1 cellular context compared by ENCODE assay signal in genomic region chr11:765025-765801, GRCh38.
TF ChIP-seq lines count a peak whose summit lies in the region.

No MANE protein-coding gene starts in this region.

TF ChIP-seq in K562, 482 proteins besides CTCF, POLR2A, EP300 and RAD21 (continued from another document and continues in another):
- TF ChIP-seq SAFB (IDR thresholded peaks at IDR 0.05; ENCODE audit: borderline replicate concordance, low read depth, low read length) (no peak), IRF2 (CRISPR knock-in tag; IDR thresholded peaks at IDR 0.05) (no peak), RBBP5 (IDR thresholded peaks at IDR 0.05; ENCODE audit: borderline replicate concordance, insufficient read depth, low read length, poor library complexity, severe bottlenecking) (no peak), SLC30A9 (CRISPR knock-in tag; IDR thresholded peaks at IDR 0.05) (no peak), FOXK1 (CRISPR knock-in tag; IDR thresholded peaks at IDR 0.05; ENCODE audit: borderline replicate concordance) (no peak), NBN (IDR thresholded peaks at IDR 0.05; ENCODE audit: low read depth) (no peak), ZNF589 (CRISPR knock-in tag; IDR thresholded peaks at IDR 0.05; ENCODE audit: low read depth) (no peak), HDAC2 (IDR thresholded peaks at IDR 0.05) (no peak), ZFX (CRISPR knock-in tag; IDR thresholded peaks at IDR 0.05) (no peak), ARHGAP35 (IDR thresholded peaks at IDR 0.05; ENCODE audit: partially characterized antibody) (no peak), ZHX1 (conservative IDR thresholded peaks at IDR 0.05; ENCODE audit: low read length) (no peak), FOSL1 (tag; conservative IDR thresholded peaks at IDR 0.05) (no peak), ZNF445 (CRISPR knock-in tag; IDR thresholded peaks at IDR 0.05; ENCODE audit: low read depth) (0 out of 2 replicates have a peak, but pooled peaks have one; percentile 16), CBFA2T2 (conservative IDR thresholded peaks at IDR 0.05) (no peak), ZNF695 (CRISPR knock-in tag; IDR thresholded peaks at IDR 0.05) (no peak), CAMTA2 (CRISPR knock-in tag; conservative IDR thresholded peaks at IDR 0.05) (peak; percentile 86; the same call in 1 of the 2 replicates), FOXJ3 (CRISPR knock-in tag; IDR thresholded peaks at IDR 0.05) (no peak), MAFG (tag; conservative IDR thresholded peaks at IDR 0.05) (no peak), CHCHD3 (CRISPR knock-in tag; IDR thresholded peaks at IDR 0.05) (no peak), MIER1 (IDR thresholded peaks at IDR 0.05; ENCODE audit: low read depth) (no peak), EGR1 (conservative IDR thresholded peaks at IDR 0.05) (no peak), BCL6 (CRISPR knock-in tag; IDR thresholded peaks at IDR 0.05) (no peak), POLR2B (IDR thresholded peaks at IDR 0.05; ENCODE audit: low read depth, partially characterized antibody) (peak; percentile 81), POLR2AphosphoS5 (IDR thresholded peaks at IDR 0.05; ENCODE audit: control insufficient read depth, insufficient read depth, low read depth, low read length) (peak; percentile 81; the same call in 1 of the 2 replicates), HCFC1 (IDR thresholded peaks at IDR 0.05; ENCODE audit: low read depth, low read length) (no peak), GABPB1 (CRISPR knock-in tag; IDR thresholded peaks at IDR 0.05) (no peak; the same call in 1 of the 2 replicates), NFXL1 (CRISPR knock-in tag; IDR thresholded peaks at IDR 0.05) (0 out of 2 replicates have a peak, but pooled peaks have one; percentile 24), ZNF184 (CRISPR knock-in tag; IDR thresholded peaks at IDR 0.05) (no peak), POLR2G (IDR thresholded peaks at IDR 0.05; ENCODE audit: low read depth, low read length) (peak; percentile 81), ETV1 (tag; conservative IDR thresholded peaks at IDR 0.05; ENCODE audit: low read depth) (no peak), PBX2 (CRISPR knock-in tag; IDR thresholded peaks at IDR 0.05; ENCODE audit: low read depth) (no peak), PBX2 (tag; conservative IDR thresholded peaks at IDR 0.05; ENCODE audit: low read depth) (no peak), MTA2 (IDR thresholded peaks at IDR 0.05; ENCODE audit: low read depth) (no peak), PTTG1 (tag; IDR thresholded peaks at IDR 0.05; ENCODE audit: low read depth) (no peak), TBP (optimal IDR thresholded peaks at IDR 0.05; ENCODE audit: low read depth, low read length) (no peak), GABPA (tag; conservative IDR thresholded peaks at IDR 0.05; ENCODE audit: low read depth) (no peak), KDM2B (CRISPR knock-in tag; IDR thresholded peaks at IDR 0.05) (no peak), CCNT2 (IDR thresholded peaks at IDR 0.05; ENCODE audit: borderline replicate concordance, extremely low read depth, insufficient read length, low read depth, low read length) (no peak), ZMIZ1 (IDR thresholded peaks at IDR 0.05; ENCODE audit: low read depth in 2 of 2, low read length in 2 of 2) (peak in 1 of 2 experiments; percentile 37; a peak in 2 of 4 replicates), ZBTB12 (CRISPR knock-in tag; IDR thresholded peaks at IDR 0.05) (no peak), ZNF436 (CRISPR knock-in tag; IDR thresholded peaks at IDR 0.05) (no peak), C11orf30 (IDR thresholded peaks at IDR 0.05; ENCODE audit: low read depth) (no peak), CBX8 (IDR thresholded peaks at IDR 0.05; ENCODE audit: borderline replicate concordance, extremely low read depth, low read depth, low read length, poor library complexity, severe bottlenecking) (no peak), DNMT1 (IDR thresholded peaks at IDR 0.05) (no peak), TOE1 (IDR thresholded peaks at IDR 0.05; ENCODE audit: borderline replicate concordance) (peak; percentile 23; the same call in 1 of the 2 replicates), TOE1 (CRISPR knock-in tag; IDR thresholded peaks at IDR 0.05; ENCODE audit: borderline replicate concordance, low read depth) (no peak), ZNF175 (CRISPR knock-in tag; IDR thresholded peaks at IDR 0.05; ENCODE audit: low read depth) (no peak)
- TF ChIP-seq, protein P1, sequence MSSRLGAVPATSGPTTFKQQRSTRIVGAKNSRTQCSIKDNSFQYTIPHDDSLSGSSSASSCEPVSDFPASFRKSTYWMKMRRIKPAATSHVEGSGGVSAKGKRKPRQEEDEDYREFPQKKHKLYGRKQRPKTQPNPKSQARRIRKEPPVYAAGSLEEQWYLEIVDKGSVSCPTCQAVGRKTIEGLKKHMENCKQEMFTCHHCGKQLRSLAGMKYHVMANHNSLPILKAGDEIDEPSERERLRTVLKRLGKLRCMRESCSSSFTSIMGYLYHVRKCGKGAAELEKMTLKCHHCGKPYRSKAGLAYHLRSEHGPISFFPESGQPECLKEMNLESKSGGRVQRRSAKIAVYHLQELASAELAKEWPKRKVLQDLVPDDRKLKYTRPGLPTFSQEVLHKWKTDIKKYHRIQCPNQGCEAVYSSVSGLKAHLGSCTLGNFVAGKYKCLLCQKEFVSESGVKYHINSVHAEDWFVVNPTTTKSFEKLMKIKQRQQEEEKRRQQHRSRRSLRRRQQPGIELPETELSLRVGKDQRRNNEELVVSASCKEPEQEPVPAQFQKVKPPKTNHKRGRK (tag; IDR thresholded peaks at IDR 0.05): no peak
- TF ChIP-seq, protein P2, sequence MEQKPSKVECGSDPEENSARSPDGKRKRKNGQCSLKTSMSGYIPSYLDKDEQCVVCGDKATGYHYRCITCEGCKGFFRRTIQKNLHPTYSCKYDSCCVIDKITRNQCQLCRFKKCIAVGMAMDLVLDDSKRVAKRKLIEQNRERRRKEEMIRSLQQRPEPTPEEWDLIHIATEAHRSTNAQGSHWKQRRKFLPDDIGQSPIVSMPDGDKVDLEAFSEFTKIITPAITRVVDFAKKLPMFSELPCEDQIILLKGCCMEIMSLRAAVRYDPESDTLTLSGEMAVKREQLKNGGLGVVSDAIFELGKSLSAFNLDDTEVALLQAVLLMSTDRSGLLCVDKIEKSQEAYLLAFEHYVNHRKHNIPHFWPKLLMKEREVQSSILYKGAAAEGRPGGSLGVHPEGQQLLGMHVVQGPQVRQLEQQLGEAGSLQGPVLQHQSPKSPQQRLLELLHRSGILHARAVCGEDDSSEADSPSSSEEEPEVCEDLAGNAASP (IDR thresholded peaks at IDR 0.05): no peak
- TF ChIP-seq, protein P3, sequence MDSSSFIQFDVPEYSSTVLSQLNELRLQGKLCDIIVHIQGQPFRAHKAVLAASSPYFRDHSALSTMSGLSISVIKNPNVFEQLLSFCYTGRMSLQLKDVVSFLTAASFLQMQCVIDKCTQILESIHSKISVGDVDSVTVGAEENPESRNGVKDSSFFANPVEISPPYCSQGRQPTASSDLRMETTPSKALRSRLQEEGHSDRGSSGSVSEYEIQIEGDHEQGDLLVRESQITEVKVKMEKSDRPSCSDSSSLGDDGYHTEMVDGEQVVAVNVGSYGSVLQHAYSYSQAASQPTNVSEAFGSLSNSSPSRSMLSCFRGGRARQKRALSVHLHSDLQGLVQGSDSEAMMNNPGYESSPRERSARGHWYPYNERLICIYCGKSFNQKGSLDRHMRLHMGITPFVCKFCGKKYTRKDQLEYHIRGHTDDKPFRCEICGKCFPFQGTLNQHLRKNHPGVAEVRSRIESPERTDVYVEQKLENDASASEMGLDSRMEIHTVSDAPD (CRISPR knock-in tag; IDR thresholded peaks at IDR 0.05): no peak
- TF ChIP-seq, protein P4, sequence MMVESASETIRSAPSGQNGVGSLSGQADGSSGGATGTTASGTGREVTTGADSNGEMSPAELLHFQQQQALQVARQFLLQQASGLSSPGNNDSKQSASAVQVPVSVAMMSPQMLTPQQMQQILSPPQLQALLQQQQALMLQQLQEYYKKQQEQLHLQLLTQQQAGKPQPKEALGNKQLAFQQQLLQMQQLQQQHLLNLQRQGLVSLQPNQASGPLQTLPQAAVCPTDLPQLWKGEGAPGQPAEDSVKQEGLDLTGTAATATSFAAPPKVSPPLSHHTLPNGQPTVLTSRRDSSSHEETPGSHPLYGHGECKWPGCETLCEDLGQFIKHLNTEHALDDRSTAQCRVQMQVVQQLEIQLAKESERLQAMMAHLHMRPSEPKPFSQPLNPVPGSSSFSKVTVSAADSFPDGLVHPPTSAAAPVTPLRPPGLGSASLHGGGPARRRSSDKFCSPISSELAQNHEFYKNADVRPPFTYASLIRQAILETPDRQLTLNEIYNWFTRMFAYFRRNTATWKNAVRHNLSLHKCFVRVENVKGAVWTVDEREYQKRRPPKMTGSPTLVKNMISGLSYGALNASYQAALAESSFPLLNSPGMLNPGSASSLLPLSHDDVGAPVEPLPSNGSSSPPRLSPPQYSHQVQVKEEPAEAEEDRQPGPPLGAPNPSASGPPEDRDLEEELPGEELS (CRISPR knock-in tag; IDR thresholded peaks at IDR 0.05; ENCODE audit: borderline replicate concordance): no peak
- TF ChIP-seq, protein P5, sequence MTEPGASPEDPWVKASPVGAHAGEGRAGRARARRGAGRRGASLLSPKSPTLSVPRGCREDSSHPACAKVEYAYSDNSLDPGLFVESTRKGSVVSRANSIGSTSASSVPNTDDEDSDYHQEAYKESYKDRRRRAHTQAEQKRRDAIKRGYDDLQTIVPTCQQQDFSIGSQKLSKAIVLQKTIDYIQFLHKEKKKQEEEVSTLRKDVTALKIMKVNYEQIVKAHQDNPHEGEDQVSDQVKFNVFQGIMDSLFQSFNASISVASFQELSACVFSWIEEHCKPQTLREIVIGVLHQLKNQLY (CRISPR knock-in tag; conservative IDR thresholded peaks at IDR 0.05): no peak
